Comparison of ENCODE assay signal across 11 cellular contexts in genomic region chr15:74173545-74174215, GRCh38. TPM values are rescaled to one million over a fixed set of nuclear protein-coding genes. Genes with fewer than 3 reads are reported as not detected.
DNase-seq lines count a peak whose midpoint lies in the region; ATAC-seq, FAIRE-seq and TF ChIP-seq lines count a peak whose summit lies in the region.
"Had no signal": no experiment of that assay in that cellular context is flagged by ENCODE, and none has a peak within 500 bp of the region (broad histone marks: within the 10 kb centered on the region; RNA-seq: fewer than 3 reads in every experiment).

ISLR (plus strand) TSS chr15:74173710; CDS start chr15:74174859, 1,149 bp downstream.

- H2BK12ac ChIP-seq in neuronal stem cell (ENCODE audit: low read length), result peak within 1 kb of the TSS; percentile 67

- TF ChIP-seq EP300 in HepG2 (IDR thresholded peaks at IDR 0.05; ENCODE audit: low read depth in 2 of 2, low read length in 2 of 2) (no peak), HepG2 (CRISPR knock-in tag; IDR thresholded peaks at IDR 0.05; ENCODE audit: borderline replicate concordance) (no peak)

- H3K4me2 ChIP-seq in HepG2 (ENCODE audit: low read depth, low read length), result no peak within 1 kb of the TSS
- H3K4me2 ChIP-seq in neuronal stem cell (ENCODE audit: insufficient read depth, low read length, poor library complexity, severe bottlenecking), result peak within 1 kb of the TSS; percentile 13
- H3K4me2 ChIP-seq: BLaER1 had no signal

- H2BK120ac ChIP-seq in neuronal stem cell (ENCODE audit: low read depth, low read length), result peak within 1 kb of the TSS; percentile 78

- peaks cover 2% of the 10 kb centered on the region for H3K79me1 ChIP-seq in neuronal stem cell (ENCODE audit: low read depth, low read length)

- no peak within 1 kb of the TSS for H4K91ac ChIP-seq in neuronal stem cell (ENCODE audit: low read depth, low read length, poor library complexity)

- H2AK5ac ChIP-seq in neuronal stem cell (ENCODE audit: low read depth, low read length), result peak within 1 kb of the TSS; percentile 54

- WGBS in liver, result 63% methylated on average over 17 of the region's 17 CpGs
- 31% methylated on average over 8 of the region's 17 CpGs for WGBS in HepG2 (ENCODE audit: low lambda C conversion rate)
- no CpG with 5 or more reads among the region's 17 CpGs for WGBS in neuronal stem cell (ENCODE audit: extremely low coverage in 2 of 2, insufficient read length in 2 of 2, insufficient replicate concordance in 1 of 2), 2 donors
- WGBS in aorta, 2 donors, result 11 to 19% methylated on average over 17 of the region's 17 CpGs

- H3K27me3 ChIP-seq in liver (ENCODE audit: control insufficient read depth in 4 of 4, insufficient read depth in 4 of 4, low read length in 3 of 4) (no peaks in the 10 kb centered on the region), HepG2 (ENCODE audit: control insufficient read depth in 1 of 2, insufficient read depth in 2 of 2, low read length in 2 of 2) (peaks cover 11 to 42% of the 10 kb centered on the region in 2 experiments; a peak in 4 of 5 replicates), neuronal stem cell (ENCODE audit: control insufficient read depth in 3 of 3, insufficient read depth in 3 of 3, low read depth in 1 of 3, low read length in 3 of 3) (peaks cover 0 to 6% (median 0%) of the 10 kb centered on the region in 3 experiments), aorta (ENCODE audit: control insufficient read depth in 1 of 2, insufficient read depth in 2 of 2, low read length in 1 of 2) (no peaks in the 10 kb centered on the region)
- no peaks in the 10 kb centered on the region for H3K27me3 ChIP-seq in CD4-positive, alpha-beta T cell (ENCODE audit: control insufficient read depth, insufficient read depth, low read length)
- H3K27me3 ChIP-seq: BLaER1 had no signal

- H3K23ac ChIP-seq in neuronal stem cell (ENCODE audit: low read depth, low read length, poor library complexity), result no peak within 1 kb of the TSS

- peak within 1 kb of the TSS; percentile 62 for H2BK5ac ChIP-seq in neuronal stem cell (ENCODE audit: low read length)

- H4K8ac ChIP-seq in neuronal stem cell (ENCODE audit: low read depth, low read length), result no peak within 1 kb of the TSS

- intact Hi-C loops in HepG2 (cut with micrococcal nuclease; ENCODE audit: unreplicated experiment) (no loop called here), aorta (cut with DNase I) (loop anchor here in 1 of 2 donors (5.0 kb wide), 1 partner anchor 34 kb away; no protein-coding TSS in a partner anchor)
- intact Hi-C loops in CD4-positive, alpha-beta T cell (cut with DNase I, micrococcal nuclease), result no loop called here

- no peak within 1 kb of the TSS for H2AFZ ChIP-seq in HepG2 (ENCODE audit: low read length)
- H2AFZ ChIP-seq in neuronal stem cell (ENCODE audit: low read length), result peak within 1 kb of the TSS; percentile 81

- no peak within 1 kb of the TSS for H3K4me3 ChIP-seq in liver (ENCODE audit: low read depth in 1 of 3, low read length in 3 of 3)
- no peak within 1 kb of the TSS for H3K4me3 ChIP-seq in HepG2 (replicated peaks in 1 of 3; ENCODE audit: insufficient read depth in 1 of 3, low read depth in 2 of 3, low read length in 3 of 3)
- H3K4me3 ChIP-seq in neuronal stem cell (ENCODE audit: low read length in 2 of 2), result no peak within 1 kb of the TSS
- no peak within 1 kb of the TSS for H3K4me3 ChIP-seq in aorta (ENCODE audit: low read length in 2 of 2)
- H3K4me3 ChIP-seq: BLaER1 had no signal

- BruUV-seq in HepG2 (replicated peaks; lab: Mats Ljungman, UMichigan), result no TSS peak

- H3K9me3 ChIP-seq in liver (ENCODE audit: control insufficient read depth in 4 of 4, low read length in 3 of 4) (no peaks in the 10 kb centered on the region), HepG2 (ENCODE audit: low read length) (no peaks in the 10 kb centered on the region), neuronal stem cell (replicated peaks in 1 of 2; ENCODE audit: control insufficient read depth in 2 of 2, insufficient read depth in 1 of 2, low read depth in 1 of 2, low read length in 2 of 2) (no peaks in the 10 kb centered on the region), aorta (ENCODE audit: control insufficient read depth, low read length) (no peaks in the 10 kb centered on the region)
- no peaks in the 10 kb centered on the region for H3K9me3 ChIP-seq in CD4-positive, alpha-beta T cell (ENCODE audit: control insufficient read depth, low read length)
- H3K9me3 ChIP-seq: BLaER1 had no signal

- H3K27ac ChIP-seq in liver (ENCODE audit: low read depth in 1 of 2, low read length in 2 of 2) (peak within 1 kb of the TSS; percentile 42 to 46), HepG2 (ENCODE audit: extremely low read length, insufficient read depth, low read length) (no peak within 1 kb of the TSS), neuronal stem cell (replicated peaks; ENCODE audit: low read length) (no peak within 1 kb of the TSS), aorta (ENCODE audit: low read depth in 1 of 2, low read length in 2 of 2) (peak within 1 kb of the TSS in 1 of 2 donors; percentile 27)
- no peak within 1 kb of the TSS for H3K27ac ChIP-seq in CD4-positive, alpha-beta T cell (ENCODE audit: low read depth, low read length)
- H3K27ac ChIP-seq: BLaER1 had no signal

- ATAC-seq in HepG2 (no peak), aorta (ENCODE audit: low FRiP score) (peak; percentile 79)
- no peak for ATAC-seq in CD4-positive, alpha-beta T cell (ENCODE audit: poor library complexity)
- ATAC-seq: Panc1 had no signal

- no peaks in the 10 kb centered on the region for H3K4me1 Mint-ChIP-seq in CD4-positive, alpha-beta T cell (ENCODE audit: low read depth)

- no peaks in the 10 kb centered on the region for H3K79me2 ChIP-seq in HepG2 (ENCODE audit: insufficient read depth, low read length)

- CTCF ChIA-PET in HepG2 (lab: Yijun Ruan, JAX; ENCODE audit: low intra/inter-chr PET ratio, low total read pairs), result no interaction called here
- CTCF ChIA-PET in CD4-positive, alpha-beta T cell (lab: Charles Lee), result no interaction called here

- no peak within 1 kb of the TSS for H3K9ac ChIP-seq in liver (ENCODE audit: low read depth in 1 of 2, low read length in 2 of 2)
- no peak within 1 kb of the TSS for H3K9ac ChIP-seq in HepG2 (ENCODE audit: insufficient read depth, low read depth, low read length)
- H3K9ac ChIP-seq in neuronal stem cell (ENCODE audit: low read depth, low read length, poor library complexity), result peak within 1 kb of the TSS; percentile 40
- H3K9ac ChIP-seq: BLaER1 had no signal

- peak within 1 kb of the TSS; percentile 86 for H3K18ac ChIP-seq in neuronal stem cell (ENCODE audit: low read length)

- POLR2A ChIA-PET in HepG2 (lab: Yijun Ruan, JAX), result no interaction called here
- POLR2A ChIA-PET in CD4-positive, alpha-beta T cell (lab: Charles Lee), result no interaction called here

- H3K14ac ChIP-seq in neuronal stem cell (ENCODE audit: low read length), result peak within 1 kb of the TSS; percentile 1

- no peaks in the 10 kb centered on the region for H4K20me1 ChIP-seq in HepG2 (ENCODE audit: insufficient read depth, low read length)
- H4K20me1 ChIP-seq: BLaER1 had no signal

- peak within 1 kb of the TSS; percentile 82 for H2BK15ac ChIP-seq in neuronal stem cell (ENCODE audit: low read length)

- H3K27me3 Mint-ChIP-seq in CD4-positive, alpha-beta T cell, result no peaks in the 10 kb centered on the region

- TF ChIP-seq RAD21 in liver (IDR thresholded peaks at IDR 0.05) (no peak), HepG2 (CRISPR knock-in tag; IDR thresholded peaks at IDR 0.05) (no peak)

- H3K4me1 ChIP-seq in liver (ENCODE audit: control insufficient read depth in 4 of 4, insufficient read depth in 4 of 4, low read length in 3 of 4) (peaks cover 0 to 3% (median 0%) of the 10 kb centered on the region in 4 donors), HepG2 (ENCODE audit: insufficient read depth, low read length) (no peaks in the 10 kb centered on the region), neuronal stem cell (ENCODE audit: control insufficient read depth in 2 of 2, insufficient read depth in 1 of 2, low read depth in 1 of 2, low read length in 2 of 2) (peaks cover 23 to 49% of the 10 kb centered on the region in 2 donors), aorta (ENCODE audit: control insufficient read depth in 1 of 2, insufficient read depth in 2 of 2, low read length in 2 of 2) (no peaks in the 10 kb centered on the region)
- H3K4me1 ChIP-seq: BLaER1 had no signal

- TF ChIP-seq CTCF in liver (IDR thresholded peaks at IDR 0.05; ENCODE audit: low read depth, low read length, missing input control), result no peak
- TF ChIP-seq CTCF in HepG2 (CRISPR knock-in tag; IDR thresholded peaks at IDR 0.05), result no peak
- TF ChIP-seq CTCF in CD4-positive, alpha-beta T cell (IDR thresholded peaks at IDR 0.05), result no peak

- H3K4me3 Mint-ChIP-seq in CD4-positive, alpha-beta T cell, result no peak within 1 kb of the TSS

- no peaks in the 10 kb centered on the region for H3K36me3 ChIP-seq in liver (ENCODE audit: control insufficient read depth in 4 of 4, insufficient read depth in 3 of 4, low read depth in 1 of 4, low read length in 3 of 4)
- H3K36me3 ChIP-seq in HepG2 (replicated peaks in 1 of 2; ENCODE audit: control insufficient read depth in 1 of 2, insufficient read depth in 2 of 2, low read length in 2 of 2), result no peaks in the 10 kb centered on the region
- H3K36me3 ChIP-seq in neuronal stem cell (replicated peaks in 1 of 2; ENCODE audit: control insufficient read depth in 2 of 2, insufficient read depth in 2 of 2, low read length in 2 of 2), result no peaks in the 10 kb centered on the region
- no peaks in the 10 kb centered on the region for H3K36me3 ChIP-seq in aorta (ENCODE audit: control insufficient read depth in 1 of 2, insufficient read depth in 2 of 2, low read length in 1 of 2)
- H3K36me3 ChIP-seq: BLaER1 had no signal

- H3K36me3 Mint-ChIP-seq in CD4-positive, alpha-beta T cell (ENCODE audit: low read depth), result no peaks in the 10 kb centered on the region

- no peak within 1 kb of the TSS for H3K27ac Mint-ChIP-seq in CD4-positive, alpha-beta T cell

- DNase-seq in HepG2 (ENCODE audit: low spot score) (no peak), frontal cortex (ENCODE audit: low spot score in 2 of 2) (no peak), neuronal stem cell (ENCODE audit: low spot score) (no peak), aorta (peak in 1 of 2 donors; percentile 75), NCI-H1694 (lab: John Stamatoyannopoulos, UW) (no peak), NCI-H524 (lab: John Stamatoyannopoulos, UW) (no peak)
- DNase-seq in CD4-positive, alpha-beta T cell, result no peak

- FAIRE-seq in HepG2 (lab: Jason Lieb, UNC), result no peak
- FAIRE-seq in frontal cortex (lab: Jason Lieb, UNC), result no peak
- FAIRE-seq: endothelial cell of umbilical vein had no signal

- no peak for TF ChIP-seq POLR2A in HepG2 (IDR thresholded peaks at IDR 0.05; ENCODE audit: insufficient read depth in 1 of 2, low read depth in 2 of 2, low read length in 2 of 2)

- in situ Hi-C loops in HepG2 (cut with HindIII; ENCODE audit: extremely low pct_ligation_motif_present, low pct_unique_long_range_greater_than_20kb), result no loop called here

- no peaks in the 10 kb centered on the region for H3K9me3 Mint-ChIP-seq in CD4-positive, alpha-beta T cell

- no peak within 1 kb of the TSS for H3K4ac ChIP-seq in neuronal stem cell (ENCODE audit: low read length)

RNA-seq across cellular contexts. Expression of gene ISLR, which starts in this region (rescaled TPM):
- total RNA-seq in liver (1 to 10 TPM; 2.4 to 3.2 TPM), HepG2 (2016; rRNA removed; fragmentation: Illumina TruSeq; extraction: Trizol) (not detected in 2 replicates), frontal cortex (12.6 TPM), aorta (100 to 1,000 TPM in 1 of 2 donors, 10 to 100 TPM in 1; 62.2 to 102 TPM)
- polyA plus RNA-seq in liver (1 to 10 TPM; 3.9 to 4.2 TPM), HepG2 (2011; rRNA removed) (not detected in 2 replicates), aorta (100 to 1,000 TPM in 1 of 2 donors, 10 to 100 TPM in 1; 24.8 to 111 TPM)
- total RNA-seq in HepG2 (2016; cell fraction: cytosol; rRNA removed; fragmentation: Illumina TruSeq; extraction: Trizol; ENCODE audit: low read depth), result not detected in 2 replicates
- not detected in 2 replicates for total RNA-seq in HepG2 (2016; cell fraction: insoluble cytoplasmic fraction; rRNA removed; fragmentation: Illumina TruSeq; extraction: Trizol)
- not detected in 2 replicates for total RNA-seq in HepG2 (2016; cell fraction: membrane; rRNA removed; fragmentation: Illumina TruSeq; extraction: Trizol)
- total RNA-seq in HepG2 (2016; cell fraction: nucleus; rRNA removed; fragmentation: Illumina TruSeq; extraction: Trizol), result not detected in 2 replicates
- not detected in 2 replicates for polyA plus RNA-seq in HepG2 (2011; cell fraction: cytosol; rRNA removed)
- not detected in 2 replicates for polyA plus RNA-seq in HepG2 (2011; cell fraction: nucleus; rRNA removed)
- not detected in 2 replicates for polyA plus RNA-seq in HepG2 (2012)
- polyA plus RNA-seq in HepG2 (2016; cell fraction: cytosol; fragmentation: Illumina TruSeq; extraction: Trizol; ENCODE audit: low read depth), result not detected in 2 replicates
- polyA plus RNA-seq in HepG2 (2016; cell fraction: insoluble cytoplasmic fraction; fragmentation: Illumina TruSeq; extraction: Trizol; ENCODE audit: low read depth), result not detected in 2 replicates
- polyA plus RNA-seq in HepG2 (2016; cell fraction: membrane; fragmentation: Illumina TruSeq; extraction: Trizol; ENCODE audit: low read depth), result not detected in 2 replicates
- polyA plus RNA-seq in HepG2 (2016; cell fraction: nucleus; fragmentation: Illumina TruSeq; extraction: Trizol; ENCODE audit: insufficient read depth, low read depth), result not detected in 2 replicates
- not detected in 2 replicates for polyA minus RNA-seq in HepG2 (2011; rRNA and poly(A)+ RNA removed; ENCODE audit: low replicate concordance)
- not detected in 2 replicates for polyA minus RNA-seq in HepG2 (2011; cell fraction: cytosol; rRNA and poly(A)+ RNA removed)
- not detected in 2 replicates for polyA minus RNA-seq in HepG2 (2011; cell fraction: nucleus; rRNA and poly(A)+ RNA removed)
- 0.56 TPM for polyA plus RNA-seq in neuronal stem cell (2013, experiment 1 of 2)
- 0.73 TPM for polyA plus RNA-seq in neuronal stem cell (2013, experiment 2 of 2)
- total RNA-seq in CD4-positive, alpha-beta T cell, result not detected
- total RNA-seq: endothelial cell of umbilical vein had no signal
- polyA plus RNA-seq: endothelial cell of umbilical vein had no signal

Comparison
In these comparisons a context has a peak if more than half of its experiments do, and no peak if none do; other contexts are left out.
1. RNA of gene ISLR (polyA plus RNA-seq): 24.8 to 111 TPM in aorta; 3.9 to 4.2 TPM in liver and not detected in HepG2; every median in the first group is over 4 times any median in the second.
2. H3K27ac ChIP-seq: peak in liver (2 of 2); none in HepG2 (single experiment), neuronal stem cell (single experiment) and CD4-positive, alpha-beta T cell (single experiment).